10 cellular contexts compared by ENCODE assay signal in the genomic region with DNA sequence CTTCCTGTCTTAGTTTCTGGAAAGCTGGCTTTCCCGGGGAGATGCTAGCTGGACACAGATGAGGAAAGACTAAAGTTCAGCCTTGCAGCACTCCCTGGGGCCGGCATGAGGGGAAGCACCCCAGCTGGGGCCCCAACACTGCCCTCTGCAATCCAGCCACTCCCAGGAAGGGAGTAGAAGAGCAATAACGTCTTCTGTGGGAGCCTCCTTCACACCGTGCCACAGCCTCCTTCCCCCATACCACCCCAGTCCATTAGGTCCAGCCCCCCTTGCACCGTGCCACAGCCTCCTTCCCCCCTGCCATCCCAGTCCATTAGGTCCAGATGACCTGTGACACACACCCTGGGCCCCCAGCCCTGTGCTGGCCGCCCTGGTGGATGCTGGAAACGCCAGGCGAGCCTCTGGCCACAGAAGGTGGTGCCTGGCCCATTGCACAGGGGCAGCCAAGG.
DNase-seq lines count a peak whose midpoint lies in the region; ATAC-seq lines count a peak whose summit lies in the region.
"Had no signal": no experiment of that assay in that cellular context is flagged by ENCODE, and none has a peak within 500 bp of the region (broad histone marks: within the 10 kb centered on the region; RNA-seq: fewer than 3 reads in every experiment).

No MANE protein-coding gene starts in this region.

- no peaks in the 10 kb centered on the region for H3K36me3 ChIP-seq in NT2/D1 (ENCODE audit: insufficient read depth, insufficient read length, low read length)
- no peaks in the 10 kb centered on the region for H3K36me3 ChIP-seq in effector memory CD4-positive, alpha-beta T cell (ENCODE audit: control insufficient read depth, insufficient read depth, low read length)

- peaks cover 27% of the 10 kb centered on the region for H3K27me3 ChIP-seq in NT2/D1 (ENCODE audit: insufficient read depth, insufficient read length)
- H3K27me3 ChIP-seq in effector memory CD4-positive, alpha-beta T cell (replicated peaks; ENCODE audit: control insufficient read depth, insufficient read depth, low read length, poor library complexity, severe bottlenecking), result no peaks in the 10 kb centered on the region

- H3K27ac ChIP-seq in effector memory CD4-positive, alpha-beta T cell (ENCODE audit: insufficient read depth, low read length, poor library complexity, severe bottlenecking), result peak overlapping the region; percentile 23
- H3K27ac ChIP-seq: coronary artery had no signal

- peak; percentile 29 for ATAC-seq in stimulated activated memory B cell treated with anti-CD40 and anti-IgM and Interleukin-4, amounts not matched to agents 10 μg/mL and 1 μg/mL and 100 μg/mL, for 72 hours

- peak overlapping the region; percentile 27 for H3K9ac ChIP-seq in NT2/D1 (ENCODE audit: insufficient read length, low read depth)

- peak; percentile 28 for DNase-seq in activated T-cell treated with anti-CD3 and anti-CD28 coated beads, Interleukin-2, amount 50 U/mL, for 24 hours
- no peak for DNase-seq in activated T-cell treated with anti-CD3 and anti-CD28 coated beads, Interleukin-2, amount 50 U/mL, for 48 hours
- DNase-seq in NT2/D1 (ENCODE audit: low read depth, low spot score) (no peak), NCI-H2107 treated with DMSO at 0.1 percent for 48 hours (lab: John Stamatoyannopoulos, UW; ENCODE audit: unreplicated experiment) (no peak), epidermal melanocyte (ENCODE audit: insufficient read length, low spot score) (no peak), putamen (ENCODE audit: low spot score) (no peak)
- no peak for DNase-seq in effector memory CD4-positive, alpha-beta T cell
- DNase-seq: NCI-H1436 treated with DMSO at 0.1 percent for 48 hours had no signal

- H3K27ac Mint-ChIP-seq in activated T-cell treated with anti-CD3 and anti-CD28 coated beads, Interleukin-2, amount 50 U/mL, for 24 hours, result no peak overlapping the region
- peak overlapping the region; percentile 53 for H3K27ac Mint-ChIP-seq in stimulated activated memory B cell treated with anti-CD40 and anti-IgM and Interleukin-4, amounts not matched to agents 10 μg/mL and 1 μg/mL and 100 μg/mL, for 72 hours

- peaks cover 33% of the 10 kb centered on the region for H3K27me3 Mint-ChIP-seq in activated T-cell treated with anti-CD3 and anti-CD28 coated beads, Interleukin-2, amount 50 U/mL, for 24 hours
- H3K27me3 Mint-ChIP-seq in stimulated activated memory B cell treated with anti-CD40 and anti-IgM and Interleukin-4, amounts not matched to agents 10 μg/mL and 1 μg/mL and 100 μg/mL, for 72 hours, result peaks cover 12% of the 10 kb centered on the region

- no peak overlapping the region for H3K4me3 Mint-ChIP-seq in activated T-cell treated with anti-CD3 and anti-CD28 coated beads, Interleukin-2, amount 50 U/mL, for 24 hours
- H3K4me3 Mint-ChIP-seq in stimulated activated memory B cell treated with anti-CD40 and anti-IgM and Interleukin-4, amounts not matched to agents 10 μg/mL and 1 μg/mL and 100 μg/mL, for 72 hours, result peak overlapping the region; percentile 24

- H3K9me3 Mint-ChIP-seq in activated T-cell treated with anti-CD3 and anti-CD28 coated beads, Interleukin-2, amount 50 U/mL, for 24 hours, result no peaks in the 10 kb centered on the region
- H3K9me3 Mint-ChIP-seq in stimulated activated memory B cell treated with anti-CD40 and anti-IgM and Interleukin-4, amounts not matched to agents 10 μg/mL and 1 μg/mL and 100 μg/mL, for 72 hours, result no peaks in the 10 kb centered on the region

- H3K36me3 Mint-ChIP-seq in activated T-cell treated with anti-CD3 and anti-CD28 coated beads, Interleukin-2, amount 50 U/mL, for 24 hours (ENCODE audit: low read depth), result no peaks in the 10 kb centered on the region
- H3K36me3 Mint-ChIP-seq in stimulated activated memory B cell treated with anti-CD40 and anti-IgM and Interleukin-4, amounts not matched to agents 10 μg/mL and 1 μg/mL and 100 μg/mL, for 72 hours, result no peaks in the 10 kb centered on the region

- peaks cover 14% of the 10 kb centered on the region for H3K4me1 Mint-ChIP-seq in activated T-cell treated with anti-CD3 and anti-CD28 coated beads, Interleukin-2, amount 50 U/mL, for 24 hours (ENCODE audit: low read depth)
- H3K4me1 Mint-ChIP-seq in stimulated activated memory B cell treated with anti-CD40 and anti-IgM and Interleukin-4, amounts not matched to agents 10 μg/mL and 1 μg/mL and 100 μg/mL, for 72 hours, result peaks cover 39% of the 10 kb centered on the region

- H3K4me1 ChIP-seq in NT2/D1 (ENCODE audit: insufficient read depth, insufficient read length), result peaks cover 16% of the 10 kb centered on the region
- H3K4me1 ChIP-seq in effector memory CD4-positive, alpha-beta T cell (ENCODE audit: control insufficient read depth, insufficient read depth, low read length, poor library complexity, severe bottlenecking), result peaks cover 8% of the 10 kb centered on the region

- no peak overlapping the region for H3K4me3 ChIP-seq in NT2/D1 (ENCODE audit: insufficient read length, low read depth)
- no peak overlapping the region for H3K4me3 ChIP-seq in effector memory CD4-positive, alpha-beta T cell (ENCODE audit: insufficient read depth, low read depth, low read length, poor library complexity, severe bottlenecking)

- no peaks in the 10 kb centered on the region for H3K9me3 ChIP-seq in NT2/D1 (ENCODE audit: insufficient read depth, low read length)
- no peaks in the 10 kb centered on the region for H3K9me3 ChIP-seq in effector memory CD4-positive, alpha-beta T cell (ENCODE audit: control insufficient read depth, low read length)
